ENCODE assay signal across 8 cellular contexts in the genomic region with DNA sequence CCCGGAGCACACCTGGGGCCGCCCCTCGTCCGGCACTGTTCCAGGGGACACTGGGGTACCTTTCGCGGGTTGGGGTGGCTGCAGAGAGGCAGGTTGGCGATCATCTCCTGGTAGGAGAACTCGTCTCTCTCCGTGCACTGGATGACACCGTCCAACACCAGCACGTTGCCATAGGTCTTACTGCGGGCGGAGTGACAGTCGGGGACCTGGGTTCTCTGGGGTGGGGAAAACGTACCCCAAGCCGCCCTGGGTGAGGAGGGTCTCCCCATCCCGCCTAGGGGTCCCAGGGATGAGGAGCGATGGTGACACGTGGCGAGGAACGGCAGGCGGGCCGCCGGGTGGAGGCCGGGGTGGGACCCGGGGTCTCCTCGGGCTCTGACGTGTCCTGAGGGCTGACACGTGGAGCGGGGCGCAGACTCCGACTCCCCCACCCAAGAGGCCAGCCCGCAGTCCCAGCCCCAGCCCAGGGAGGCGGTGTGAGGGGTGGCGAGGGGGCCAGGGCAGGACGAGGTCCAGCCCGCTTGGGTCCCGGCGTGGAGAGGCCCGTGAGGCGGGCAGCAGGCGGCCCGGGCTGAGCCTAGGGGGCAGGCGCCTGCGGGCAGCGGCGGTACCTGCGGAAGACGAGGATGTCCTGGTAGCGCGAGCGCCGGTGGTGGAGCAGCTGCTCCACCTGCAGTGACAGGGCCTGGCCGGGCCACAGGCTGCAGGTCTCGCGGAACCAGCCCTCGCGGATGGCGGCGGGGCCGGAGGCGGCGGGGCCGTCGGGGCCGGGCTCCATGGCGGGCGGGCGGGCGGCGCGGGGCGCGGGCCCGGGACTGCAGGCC. TPM values are rescaled to one million over a fixed set of nuclear protein-coding genes. Genes with fewer than 3 reads are reported as not detected.
DNase-seq lines count a peak whose midpoint lies in the region; ATAC-seq and TF ChIP-seq lines count a peak whose summit lies in the region.

No MANE protein-coding gene starts in this region.

- H3K4me3 Mint-ChIP-seq in nephron: peak overlapping the region; percentile 95 to 98 (median 98)

- H3K4me1 ChIP-seq in ectodermal cell (ENCODE audit: control insufficient read depth, insufficient read depth, low read length): peaks cover 6% of the 10 kb centered on the region

- peaks cover 9% of the 10 kb centered on the region for H3K4me1 Mint-ChIP-seq in nephron

- WGBS in ectodermal cell, 2 experiments: 1 to 2% methylated on average over 75 of the region's 75 CpGs

- no peaks in the 10 kb centered on the region for H3K27me3 Mint-ChIP-seq in nephron (ENCODE audit: low read depth)

- TF ChIP-seq CTCF in nephron (IDR thresholded peaks at IDR 0.05; ENCODE audit: unreplicated experiment in 3 of 3): no peak

- peak; percentile 69 for DNase-seq in NCI-H2227 (lab: John Stamatoyannopoulos, UW; ENCODE audit: unreplicated experiment)
- DNase-seq in NCI-H2227 treated with DMSO at 0.1 percent for 48 hours (lab: John Stamatoyannopoulos, UW): no peak
- peak; percentile 44 for DNase-seq in RKO (ENCODE audit: low spot score)
- DNase-seq in cortex of kidney (lab: John Stamatoyannopoulos, UW): no peak

- ATAC-seq in HG02642 (IDR thresholded peaks at IDR 0.05; ENCODE audit: poor library complexity, unreplicated experiment): peak; percentile 20
- no peak for ATAC-seq in HG03432 (IDR thresholded peaks at IDR 0.05; ENCODE audit: unreplicated experiment)

- H3K36me3 Mint-ChIP-seq in nephron (ENCODE audit: low read depth): peaks cover 18% of the 10 kb centered on the region

- H3K9me3 ChIP-seq in ectodermal cell (ENCODE audit: control insufficient read depth, low read length): no peaks in the 10 kb centered on the region

- H3K36me3 ChIP-seq in ectodermal cell (ENCODE audit: control insufficient read depth, insufficient read depth, low read length): peaks cover 5% of the 10 kb centered on the region

- H3K27ac ChIP-seq in ectodermal cell (ENCODE audit: insufficient read depth, low read depth, low read length, poor library complexity, severe bottlenecking): no peak overlapping the region

- no peaks in the 10 kb centered on the region for H3K27me3 ChIP-seq in ectodermal cell (ENCODE audit: control insufficient read depth, insufficient read depth, low read length, poor library complexity, severe bottlenecking)

- H3K4me3 ChIP-seq in ectodermal cell (ENCODE audit: insufficient read depth, low read depth, low read length): peak overlapping the region; percentile 86

- H3K9me3 Mint-ChIP-seq in nephron: no peaks in the 10 kb centered on the region

- peak overlapping the region; percentile 64 to 70 (median 69) for H3K27ac Mint-ChIP-seq in nephron

RNA-seq across cellular contexts. Expression of gene SRM, which starts 0.4 kb away (rescaled TPM):
- 121 TPM for polyA plus RNA-seq in ectodermal cell (2013, experiment 1 of 4)
- 101 TPM for polyA plus RNA-seq in ectodermal cell (2013, experiment 2 of 4)
- 96.6 TPM for polyA plus RNA-seq in ectodermal cell (2013, experiment 3 of 4)
- 97.6 TPM for polyA plus RNA-seq in ectodermal cell (2013, experiment 4 of 4)

RNA-seq across cellular contexts. Expression of gene MASP2, which starts 12.3 kb away (rescaled TPM):
- not detected for polyA plus RNA-seq in ectodermal cell (2013, experiment 1 of 4)
- 0.14 TPM for polyA plus RNA-seq in ectodermal cell (2013, experiment 2 of 4)
- polyA plus RNA-seq in ectodermal cell (2013, experiment 3 of 4): 0.11 TPM
- polyA plus RNA-seq in ectodermal cell (2013, experiment 4 of 4): 0.08 TPM

RNA-seq across cellular contexts. Expression of gene EXOSC10, which starts 40.3 kb away (rescaled TPM):
- 107 TPM for polyA plus RNA-seq in ectodermal cell (2013, experiment 1 of 4)
- 110 TPM for polyA plus RNA-seq in ectodermal cell (2013, experiment 2 of 4)
- 86.2 TPM for polyA plus RNA-seq in ectodermal cell (2013, experiment 3 of 4)
- polyA plus RNA-seq in ectodermal cell (2013, experiment 4 of 4): 90.0 TPM

RNA-seq across cellular contexts. Expression of gene TARDBP, which starts 46.9 kb away (rescaled TPM):
- polyA plus RNA-seq in ectodermal cell (2013, experiment 1 of 4): 418 TPM
- polyA plus RNA-seq in ectodermal cell (2013, experiment 2 of 4): 367 TPM
- 322 TPM for polyA plus RNA-seq in ectodermal cell (2013, experiment 3 of 4)
- 353 TPM for polyA plus RNA-seq in ectodermal cell (2013, experiment 4 of 4)

Comparison
In these comparisons a context has a peak if more than half of its experiments do, and no peak if none do; other contexts are left out.
1. DNase-seq: peak in NCI-H2227 (single experiment) and RKO (single experiment); none in NCI-H2227 treated with DMSO at 0.1 percent for 48 hours (single experiment) and cortex of kidney (single experiment).